In the genomic region with DNA sequence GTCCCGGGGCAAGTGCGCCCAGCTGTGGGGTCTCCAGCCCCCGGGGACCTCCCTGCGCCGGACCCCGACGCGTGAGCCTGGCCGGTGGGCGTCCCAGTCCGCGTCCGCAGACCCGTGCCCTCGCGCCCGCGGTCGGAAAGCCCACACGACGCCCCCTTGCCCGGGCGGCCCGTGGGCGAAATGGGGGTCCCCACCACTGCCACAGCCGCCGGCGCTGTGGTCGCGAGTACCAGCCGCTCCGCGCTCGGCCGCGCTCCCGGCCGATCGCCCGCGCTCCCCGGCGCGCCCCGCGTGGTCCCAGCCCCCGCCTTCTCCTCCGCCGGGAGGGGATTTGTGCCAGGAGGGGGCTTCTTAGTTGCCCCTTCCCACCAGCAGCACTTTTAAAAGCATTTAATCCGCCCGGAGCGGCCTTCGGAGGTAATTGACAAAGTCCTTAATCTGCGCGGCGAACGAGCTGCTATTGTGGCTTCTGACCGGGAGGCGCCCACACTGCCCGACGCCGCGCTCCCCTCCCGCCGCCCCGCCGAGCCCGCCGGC, we compare ENCODE assay signal across 1 cellular context.
TF ChIP-seq lines count a peak whose summit lies in the region.

No MANE protein-coding gene starts in this region.

TF ChIP-seq in H1, 55 proteins besides CTCF, POLR2A, EP300 and RAD21 (continued from another document):
- TF ChIP-seq EZH2 (IDR thresholded peaks at IDR 0.05; ENCODE audit: low read depth, low read length, severe bottlenecking) (peak; percentile 65), BACH1 (IDR thresholded peaks at IDR 0.05; ENCODE audit: low read length) (no peak), RBBP5 (IDR thresholded peaks at IDR 0.05; ENCODE audit: borderline replicate concordance, low read depth, low read length) (peak; percentile 59; the same call in 1 of the 2 replicates), SUZ12 (IDR thresholded peaks at IDR 0.05; ENCODE audit: low read length) (peak; percentile 82; the same call in 1 of the 2 replicates), GABPA (IDR thresholded peaks at IDR 0.05; ENCODE audit: borderline replicate concordance, insufficient read depth, low read length) (no peak), JUN (IDR thresholded peaks at IDR 0.05; ENCODE audit: low read depth, low read length) (no peak), KDM4A (IDR thresholded peaks at IDR 0.05; ENCODE audit: low read depth, low read length, severe bottlenecking) (peak; percentile 1)
- TF ChIP-seq, protein P1, sequence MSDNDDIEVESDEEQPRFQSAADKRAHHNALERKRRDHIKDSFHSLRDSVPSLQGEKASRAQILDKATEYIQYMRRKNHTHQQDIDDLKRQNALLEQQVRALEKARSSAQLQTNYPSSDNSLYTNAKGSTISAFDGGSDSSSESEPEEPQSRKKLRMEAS (IDR thresholded peaks at IDR 0.05): peak; percentile 2; the same call in 1 of the 2 replicates
TF ChIP-seq in H1: peak in this region for 6.
